In the genomic region with DNA sequence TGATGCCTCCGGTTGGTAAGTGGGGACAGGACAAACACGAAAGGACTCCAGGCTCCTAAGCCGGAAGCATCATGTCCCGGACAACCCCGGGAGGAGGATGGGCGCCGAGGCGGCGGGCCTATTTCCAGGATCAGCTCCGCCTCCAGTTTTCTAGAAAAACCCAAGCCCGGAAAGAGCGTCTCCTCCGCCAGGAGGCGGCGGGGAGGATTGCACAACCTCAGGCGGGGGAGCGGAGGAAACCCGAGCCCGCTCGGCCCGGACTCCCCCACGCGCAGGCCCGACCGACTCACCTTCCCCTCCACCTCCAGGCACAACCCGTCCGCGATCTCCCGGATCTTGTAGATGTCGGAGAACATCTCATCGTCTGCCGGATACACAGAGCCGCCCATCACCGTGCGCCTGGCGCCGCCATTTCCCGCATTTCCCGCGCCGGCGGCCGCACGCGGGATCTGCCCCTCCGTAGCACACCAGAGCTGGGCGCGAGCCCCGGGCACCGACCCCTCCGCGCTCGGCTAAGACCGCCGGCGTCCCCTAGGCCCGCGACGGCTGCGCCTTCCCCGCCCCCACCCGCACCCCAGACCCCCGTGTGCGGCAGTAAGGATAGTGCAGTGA, we compare ENCODE assay signal across 8 cellular contexts. TPM values are rescaled to one million over a fixed set of nuclear protein-coding genes. Genes with fewer than 3 reads are reported as not detected.
A peak's percentile ranks its signal among the peaks of the same experiment; 100 is the strongest.
DNase-seq lines count a peak whose midpoint lies in the region; ATAC-seq and TF ChIP-seq lines count a peak whose summit lies in the region.

No MANE protein-coding gene starts in this region.

- H3K36me3 Mint-ChIP-seq in HFFc6 (ENCODE audit: low read depth) (peaks cover 59% of the 10 kb centered on the region), T-helper 17 cell (ENCODE audit: low read depth) (peaks cover 12% of the 10 kb centered on the region)

- H3K4me1 Mint-ChIP-seq in HFFc6 (ENCODE audit: low read depth) (peaks cover 53% of the 10 kb centered on the region), T-helper 17 cell (peaks cover 58% of the 10 kb centered on the region)

- H3K4me3 ChIP-seq in GM12864 (ENCODE audit: low read depth, low read length) (peak overlapping the region; percentile 84), NB4 (ENCODE audit: low read depth, low read length) (peak overlapping the region; percentile 98), right atrium auricular region (peak overlapping the region; percentile 85 to 96), urinary bladder (ENCODE audit: low read depth, low read length) (peak overlapping the region; percentile 72)

- peak overlapping the region; percentile 99 for H3K27ac Mint-ChIP-seq in HFFc6
- H3K27ac Mint-ChIP-seq in T-helper 17 cell: peak overlapping the region; percentile 75

- H3K27ac ChIP-seq in right atrium auricular region (peak overlapping the region; percentile 99 to 100), urinary bladder (ENCODE audit: low read depth) (peak overlapping the region; percentile 100)

- H3K36me3 ChIP-seq in right atrium auricular region: peaks cover 62% of the 10 kb centered on the region
- H3K36me3 ChIP-seq in urinary bladder (ENCODE audit: insufficient read depth): peaks cover 5% of the 10 kb centered on the region

- under 1% methylated on average over 64 of the region's 64 CpGs for WGBS in urinary bladder

- H3K9me3 ChIP-seq in T-helper 17 cell (ENCODE audit: control insufficient read depth, low read length, poor library complexity, severe bottlenecking) (no peaks in the 10 kb centered on the region), right atrium auricular region (no peaks in the 10 kb centered on the region)

- H3K9me3 Mint-ChIP-seq in HFFc6: peaks cover 3% of the 10 kb centered on the region; the same call in 1 of the 2 replicates

- peaks cover 0 to 52% of the 10 kb centered on the region in 2 donors for H3K4me1 ChIP-seq in right atrium auricular region
- no peaks in the 10 kb centered on the region for H3K4me1 ChIP-seq in urinary bladder (ENCODE audit: insufficient read depth)

- no peaks in the 10 kb centered on the region for H3K27me3 ChIP-seq in right atrium auricular region

- DNase-seq in GM12864 (ENCODE audit: low read depth) (no peak), HFFc6 (peak; percentile 87), NB4 (ENCODE audit: low read depth) (peak; percentile 95), T-helper 17 cell (peak; percentile 65 to 74 (median 66)), anterior cingulate cortex (lab: John Stamatoyannopoulos, UW) (peak; percentile 26 to 90 (median 79)), right atrium auricular region (ENCODE audit: low spot score) (peak; percentile 94), pulmonary artery endothelial cell (ENCODE audit: low read depth, low spot score) (peak; percentile 73)

- H3K4me3 Mint-ChIP-seq in HFFc6 (peak overlapping the region; percentile 98), T-helper 17 cell (peak overlapping the region; percentile 95)

- H3K27me3 Mint-ChIP-seq in HFFc6 (ENCODE audit: insufficient read depth) (peaks cover 17% of the 10 kb centered on the region), T-helper 17 cell (no peaks in the 10 kb centered on the region)

- peak; percentile 62 for TF ChIP-seq CTCF in GM12864 (IDR thresholded peaks at IDR 0.05; ENCODE audit: low read depth, low read length, missing control alignments)
- peak; percentile 74 for TF ChIP-seq CTCF in HFFc6 (IDR thresholded peaks at IDR 0.05)
- TF ChIP-seq CTCF in NB4 (IDR thresholded peaks at IDR 0.05; ENCODE audit: low read depth, low read length): no peak
- peak; percentile 24 to 47 for TF ChIP-seq CTCF in right atrium auricular region (IDR thresholded peaks at IDR 0.05)

- TF ChIP-seq POLR2A in NB4 (IDR thresholded peaks at IDR 0.05; ENCODE audit: extremely low read depth, insufficient read length): no peak

- peak; percentile 49 for ATAC-seq in T-helper 17 cell

RNA-seq across cellular contexts. Expression of gene TPT1, which starts 0.5 kb away (rescaled TPM):
- 1,000 to 10,000 TPM; 2,421 to 2,688 (median 2,563) TPM for total RNA-seq in HFFc6 (2021; fragmentation: NEBNext Ultra II Directional; extraction: Animal tissue kit (Norgen Biotek cat#: 25700))
- total RNA-seq in T-helper 17 cell: 1,000 to 10,000 TPM; 7,650 to 7,799 TPM
- total RNA-seq in right atrium auricular region: 1,000 to 10,000 TPM; 2,150 to 2,159 TPM
- total RNA-seq in pulmonary artery endothelial cell: 2,284 and 2,494 TPM in 2 replicates
- total RNA-seq in urinary bladder: 4,976 TPM
- polyA plus RNA-seq in urinary bladder: 5,644 TPM
